Comparison of ENCODE assay signal across 28 cellular contexts in the genomic region with DNA sequence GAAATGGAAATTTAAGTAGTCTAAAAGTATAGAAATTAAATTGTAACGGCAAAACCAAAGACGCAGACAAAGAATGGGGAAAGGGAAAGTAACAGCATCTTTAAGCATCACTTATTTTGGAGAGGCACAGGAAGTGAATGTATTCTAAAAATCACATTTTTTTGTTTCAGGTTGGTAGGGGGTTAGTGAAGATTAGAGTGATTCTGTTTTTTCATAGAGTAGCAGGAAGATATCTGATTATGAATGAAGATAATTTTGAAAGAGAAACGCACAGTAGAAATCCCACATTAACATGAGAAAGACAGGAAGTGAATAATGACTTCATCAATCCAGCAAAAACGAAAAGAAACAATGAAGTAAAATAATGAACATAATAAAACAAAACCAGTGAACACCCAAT.
A peak's percentile ranks its signal among the peaks of the same experiment; 100 is the strongest.
DNase-seq lines count a peak whose midpoint lies in the region; ATAC-seq lines count a peak whose summit lies in the region.
"Had no signal": no experiment of that assay in that cellular context is flagged by ENCODE, and none has a peak within 500 bp of the region (broad histone marks: within the 10 kb centered on the region; RNA-seq: fewer than 3 reads in every experiment).

No MANE protein-coding gene starts in this region.

- WGBS in aorta, 2 donors = 30 to 33% methylated on average over 4 of the region's 4 CpGs

- no peaks in the 10 kb centered on the region for H3K4me1 ChIP-seq in CD8-positive, alpha-beta memory T cell (ENCODE audit: insufficient read depth, low read length)
- H3K4me1 ChIP-seq in iPS-20b (ENCODE audit: insufficient read depth, low read length) (peaks cover 14% of the 10 kb centered on the region), aorta (ENCODE audit: control insufficient read depth in 1 of 2, insufficient read depth in 2 of 2, low read length in 2 of 2) (no peaks in the 10 kb centered on the region)
- H3K4me1 ChIP-seq: A549, heart left ventricle, parathyroid adenoma had no signal

- peak overlapping the region; percentile 40; the same call in 1 of the 2 replicates for H3K9ac ChIP-seq in iPS-20b (ENCODE audit: low read depth, low read length)
- H3K9ac ChIP-seq: parathyroid adenoma had no signal

- H3K4me3 ChIP-seq in CD8-positive, alpha-beta memory T cell (ENCODE audit: low read length) = no peak overlapping the region
- H3K4me3 ChIP-seq in iPS-20b (ENCODE audit: low read length) (peak overlapping the region; percentile 3; the same call in 1 of the 2 replicates), aorta (ENCODE audit: low read length in 2 of 2) (no peak overlapping the region)
- H3K4me3 ChIP-seq: A549, heart left ventricle, lung had no signal

- CTCF ChIA-PET in activated CD4-positive, alpha-beta memory T cell treated with anti-CD3 and anti-CD28 coated beads for 36 hours (lab: Charles Lee) = interaction anchor here (1.4 kb wide), 1 partner anchor 9 kb away, joined by 3 read pairs; no protein-coding TSS in a partner anchor
- CTCF ChIA-PET in activated CD4-positive, alpha-beta memory T cell treated with anti-CD3 and anti-CD28 coated beads, Interleukin-2, amount 10 ng/mL, durations not matched to agents 7 days and 5 days (lab: Charles Lee) = no interaction called here
- CTCF ChIA-PET in CD8-positive, alpha-beta memory T cell (lab: Charles Lee) = no interaction called here

- H3K27ac ChIP-seq in CD8-positive, alpha-beta memory T cell (ENCODE audit: low read depth, low read length) = no peak overlapping the region
- peak overlapping the region; percentile 41 for H3K27ac ChIP-seq in iPS-20b (ENCODE audit: low read length)
- H3K27ac ChIP-seq in aorta (ENCODE audit: low read depth in 1 of 2, low read length in 2 of 2) = no peak overlapping the region
- H3K27ac ChIP-seq: A549, parathyroid adenoma, RWPE1 had no signal

- peaks cover 15% of the 10 kb centered on the region for H3K27me3 Mint-ChIP-seq in activated CD4-positive, alpha-beta memory T cell treated with anti-CD3 and anti-CD28 coated beads for 36 hours
- H3K27me3 Mint-ChIP-seq in activated CD4-positive, alpha-beta memory T cell treated with anti-CD3 and anti-CD28 coated beads, Interleukin-2, amount 10 ng/mL, durations not matched to agents 7 days and 5 days = peaks cover 6% of the 10 kb centered on the region
- peaks cover 2 to 13% of the 10 kb centered on the region in 2 donors for H3K27me3 Mint-ChIP-seq in CD8-positive, alpha-beta memory T cell
- peaks cover 11% of the 10 kb centered on the region for H3K27me3 Mint-ChIP-seq in activated T-helper 17 cell treated with anti-CD3 and anti-CD28 coated beads, Interleukin-2, amount 50 U/mL, for 72 hours
- H3K27me3 Mint-ChIP-seq: type B pancreatic cell had no signal

- no peaks in the 10 kb centered on the region for H3K9me3 ChIP-seq in CD8-positive, alpha-beta memory T cell (ENCODE audit: low read length)
- H3K9me3 ChIP-seq in iPS-20b (ENCODE audit: insufficient read depth, low read depth, low read length) (no peaks in the 10 kb centered on the region), aorta (ENCODE audit: control insufficient read depth, low read length) (no peaks in the 10 kb centered on the region)
- H3K9me3 ChIP-seq: A549, heart left ventricle had no signal

- POLR2A ChIA-PET in activated CD4-positive, alpha-beta memory T cell treated with anti-CD3 and anti-CD28 coated beads for 36 hours (lab: Charles Lee) = no interaction called here
- POLR2A ChIA-PET in activated CD4-positive, alpha-beta memory T cell treated with anti-CD3 and anti-CD28 coated beads, Interleukin-2, amount 10 ng/mL, durations not matched to agents 7 days and 5 days (lab: Charles Lee) = no interaction called here
- POLR2A ChIA-PET in CD8-positive, alpha-beta memory T cell (lab: Charles Lee) = no interaction called here

- peaks cover 11% of the 10 kb centered on the region for H3K4me1 Mint-ChIP-seq in activated CD4-positive, alpha-beta memory T cell treated with anti-CD3 and anti-CD28 coated beads for 36 hours (ENCODE audit: low read depth)
- peaks cover 12% of the 10 kb centered on the region for H3K4me1 Mint-ChIP-seq in activated CD4-positive, alpha-beta memory T cell treated with anti-CD3 and anti-CD28 coated beads, Interleukin-2, amount 10 ng/mL, durations not matched to agents 7 days and 5 days
- peaks cover 6 to 12% (median 7%) of the 10 kb centered on the region in 3 donors for H3K4me1 Mint-ChIP-seq in CD8-positive, alpha-beta memory T cell
- H3K4me1 Mint-ChIP-seq in activated T-helper 17 cell treated with anti-CD3 and anti-CD28 coated beads, Interleukin-2, amount 50 U/mL, for 72 hours = no peaks in the 10 kb centered on the region
- H3K4me1 Mint-ChIP-seq: B cell had no signal

- H3K4me3 Mint-ChIP-seq in activated CD4-positive, alpha-beta memory T cell treated with anti-CD3 and anti-CD28 coated beads for 36 hours = no peak overlapping the region
- H3K4me3 Mint-ChIP-seq in activated CD4-positive, alpha-beta memory T cell treated with anti-CD3 and anti-CD28 coated beads, Interleukin-2, amount 10 ng/mL, durations not matched to agents 7 days and 5 days = no peak overlapping the region
- H3K4me3 Mint-ChIP-seq in CD8-positive, alpha-beta memory T cell = no peak overlapping the region
- peak overlapping the region; percentile 3 for H3K4me3 Mint-ChIP-seq in activated T-helper 17 cell treated with anti-CD3 and anti-CD28 coated beads, Interleukin-2, amount 50 U/mL, for 72 hours
- H3K4me3 Mint-ChIP-seq: B cell, T-cell, type B pancreatic cell had no signal

- ATAC-seq in activated T-helper 17 cell treated with anti-CD3 and anti-CD28 coated beads, Interleukin-2, amount 50 U/mL, for 72 hours (replicated peaks) = no peak
- ATAC-seq in aorta (ENCODE audit: low FRiP score) (no peak), GM19452 (IDR thresholded peaks at IDR 0.05; ENCODE audit: unreplicated experiment) (no peak)
- ATAC-seq: A549; activated CD4-positive, CD25-positive, alpha-beta regulatory T cell treated with anti-CD3 and anti-CD28 coated beads, Interleukin-2, amount 50 U/mL, for 24 hours; esophagus mucosa; heart left ventricle; right cardiac atrium had no signal

- H3K36me3 ChIP-seq in CD8-positive, alpha-beta memory T cell (ENCODE audit: insufficient read depth, low read length) = no peaks in the 10 kb centered on the region
- H3K36me3 ChIP-seq in iPS-20b (ENCODE audit: insufficient read depth, low read depth, low read length) (no peaks in the 10 kb centered on the region), aorta (ENCODE audit: control insufficient read depth in 1 of 2, insufficient read depth in 2 of 2, low read length in 1 of 2) (no peaks in the 10 kb centered on the region)
- H3K36me3 ChIP-seq: heart left ventricle had no signal

- intact Hi-C loops in activated CD4-positive, alpha-beta memory T cell treated with anti-CD3 and anti-CD28 coated beads for 36 hours (cut with micrococcal nuclease) = loop anchor here (2.0 kb wide), 2 partner anchors 24 to 34 kb away; no protein-coding TSS in a partner anchor
- intact Hi-C loops in aorta (cut with DNase I) = no loop called here

- H3K27me3 ChIP-seq in CD8-positive, alpha-beta memory T cell (ENCODE audit: insufficient read depth, low read length, poor library complexity, severe bottlenecking) = no peaks in the 10 kb centered on the region
- H3K27me3 ChIP-seq in iPS-20b (ENCODE audit: insufficient read depth, low read length) = no peaks in the 10 kb centered on the region
- H3K27me3 ChIP-seq in aorta (ENCODE audit: control insufficient read depth in 1 of 2, insufficient read depth in 2 of 2, low read length in 1 of 2) = no peaks in the 10 kb centered on the region
- H3K27me3 ChIP-seq: heart left ventricle had no signal

- H3K9me3 Mint-ChIP-seq in activated CD4-positive, alpha-beta memory T cell treated with anti-CD3 and anti-CD28 coated beads for 36 hours = no peaks in the 10 kb centered on the region
- H3K9me3 Mint-ChIP-seq in activated CD4-positive, alpha-beta memory T cell treated with anti-CD3 and anti-CD28 coated beads, Interleukin-2, amount 10 ng/mL, durations not matched to agents 7 days and 5 days = peaks cover 2% of the 10 kb centered on the region
- peaks cover 0 to 2% (median 0%) of the 10 kb centered on the region in 5 donors for H3K9me3 Mint-ChIP-seq in CD8-positive, alpha-beta memory T cell
- peaks cover 8% of the 10 kb centered on the region for H3K9me3 Mint-ChIP-seq in activated T-helper 17 cell treated with anti-CD3 and anti-CD28 coated beads, Interleukin-2, amount 50 U/mL, for 72 hours
- H3K9me3 Mint-ChIP-seq: type B pancreatic cell had no signal

- DNase-seq in activated CD4-positive, alpha-beta memory T cell treated with anti-CD3 and anti-CD28 coated beads for 36 hours = no peak
- DNase-seq in activated CD4-positive, alpha-beta memory T cell treated with anti-CD3 and anti-CD28 coated beads, Interleukin-2, amount 10 ng/mL, durations not matched to agents 7 days and 5 days = no peak
- DNase-seq in CD8-positive, alpha-beta memory T cell = peak in 2 of 5 donors; percentile 5 to 13
- DNase-seq in aorta = no peak
- DNase-seq in glomerular visceral epithelial cell (ENCODE audit: extremely low spot score) = no peak
- DNase-seq: activated gamma-delta T cell; DMS53; effector memory CD4-positive, alpha-beta T cell; foreskin fibroblast; GF-D8; heart left ventricle; Kasumi-1; NCI-H1436; right cardiac atrium; stimulated activated CD4-positive, alpha-beta T cell treated with anti-CD3 and anti-CD28 coated beads, Interleukin-2, amount 100 ng/mL, for 24 hours; substantia nigra; T-cell had no signal

- peak overlapping the region; percentile 3 for H3K27ac Mint-ChIP-seq in activated CD4-positive, alpha-beta memory T cell treated with anti-CD3 and anti-CD28 coated beads for 36 hours
- H3K27ac Mint-ChIP-seq in activated CD4-positive, alpha-beta memory T cell treated with anti-CD3 and anti-CD28 coated beads, Interleukin-2, amount 10 ng/mL, durations not matched to agents 7 days and 5 days = no peak overlapping the region
- H3K27ac Mint-ChIP-seq in CD8-positive, alpha-beta memory T cell = peak overlapping the region in 5 of 8 donors; percentile 2 to 62 (median 8)
- H3K27ac Mint-ChIP-seq in activated T-helper 17 cell treated with anti-CD3 and anti-CD28 coated beads, Interleukin-2, amount 50 U/mL, for 72 hours = no peak overlapping the region
- H3K27ac Mint-ChIP-seq: B cell, type B pancreatic cell had no signal

- no peaks in the 10 kb centered on the region for H3K36me3 Mint-ChIP-seq in activated CD4-positive, alpha-beta memory T cell treated with anti-CD3 and anti-CD28 coated beads for 36 hours
- no peaks in the 10 kb centered on the region for H3K36me3 Mint-ChIP-seq in activated CD4-positive, alpha-beta memory T cell treated with anti-CD3 and anti-CD28 coated beads, Interleukin-2, amount 10 ng/mL, durations not matched to agents 7 days and 5 days (ENCODE audit: low read depth)
- peaks cover 0 to 11% (median 1%) of the 10 kb centered on the region in 3 donors for H3K36me3 Mint-ChIP-seq in CD8-positive, alpha-beta memory T cell
- H3K36me3 Mint-ChIP-seq in activated T-helper 17 cell treated with anti-CD3 and anti-CD28 coated beads, Interleukin-2, amount 50 U/mL, for 72 hours (ENCODE audit: low read depth) = no peaks in the 10 kb centered on the region
- H3K36me3 Mint-ChIP-seq: T-cell, type B pancreatic cell had no signal

Comparison
In these comparisons a context has a peak if more than half of its experiments do, and no peak if none do; other contexts are left out.
1. H3K27ac Mint-ChIP-seq: peak in activated CD4-positive, alpha-beta memory T cell treated with anti-CD3 and anti-CD28 coated beads for 36 hours (single experiment) and CD8-positive, alpha-beta memory T cell (5 of 8); none in activated CD4-positive, alpha-beta memory T cell treated with anti-CD3 and anti-CD28 coated beads, Interleukin-2, amount 10 ng/mL, durations not matched to agents 7 days and 5 days (single experiment) and activated T-helper 17 cell treated with anti-CD3 and anti-CD28 coated beads, Interleukin-2, amount 50 U/mL, for 72 hours (single experiment).